Comparison of ENCODE assay signal across 25 cellular contexts in genomic region chr12:124502379-124502778, GRCh38.
DNase-seq lines count a peak whose midpoint lies in the region; ATAC-seq and TF ChIP-seq lines count a peak whose summit lies in the region.
"Had no signal": no experiment of that assay in that cellular context is flagged by ENCODE, and none has a peak within 500 bp of the region (broad histone marks: within the 10 kb centered on the region; RNA-seq: fewer than 3 reads in every experiment).

No MANE protein-coding gene starts in this region.

- DNase-seq in breast epithelium (ENCODE audit: low spot score in 2 of 2) (no peak), MCF 10A (ENCODE audit: unreplicated experiment) (no peak), WTC11 (ENCODE audit: low spot score) (no peak), substantia nigra (lab: John Stamatoyannopoulos, UW) (no peak), mesendoderm (no peak)
- DNase-seq in activated CD4-positive, alpha-beta memory T cell treated with anti-CD3 and anti-CD28 coated beads for 36 hours = no peak
- DNase-seq: activated CD4-positive, alpha-beta T cell treated with anti-CD3 and anti-CD28 coated beads for 48 hours; activated gamma-delta T cell treated with Interleukin-2 at 50 U/mL for 16 hours; CD4-positive, alpha-beta T cell; left colon; NCI-H1417 treated with DMSO at 0.1 percent for 48 hours; NCI-H2029 treated with DMSO at 0.1 percent for 48 hours; NCI-H2227 treated with DMSO at 0.1 percent for 48 hours; NCI-H526 treated with DMSO at 0.1 percent for 48 hours; PC-9; SIG-M5; stimulated activated naive CD8-positive, alpha-beta T cell treated with anti-CD3 and anti-CD28 coated beads, Interleukin-15, Interleukin-2, amounts not matched to agents 100 U/mL and 50 U/mL, for 24 hours; WERI-Rb-1 had no signal

- H3K27ac Mint-ChIP-seq in MCF 10A (ENCODE audit: low read depth, unreplicated experiment) (no peak overlapping the region), WTC11 (peak overlapping the region; percentile 52)
- H3K27ac Mint-ChIP-seq in activated CD4-positive, alpha-beta memory T cell treated with anti-CD3 and anti-CD28 coated beads for 36 hours = no peak overlapping the region
- H3K27ac Mint-ChIP-seq: CD4-positive, alpha-beta T cell; memory B cell had no signal

- CTCF ChIA-PET in MCF 10A (lab: Yijun Ruan, JAX) = interaction anchor here (0.6 to 2.7 kb wide), 3 partner anchors 101 to 269 kb away, joined by 3 to 7 read pairs (median 6); no protein-coding TSS in a partner anchor
- CTCF ChIA-PET in WTC11 (lab: Charles Lee) = interaction anchor here (0.6 to 4.0 kb wide), 3 partner anchors 10 to 269 kb away, joined by 3 to 12 read pairs (median 3); no protein-coding TSS in a partner anchor
- CTCF ChIA-PET in activated CD4-positive, alpha-beta memory T cell treated with anti-CD3 and anti-CD28 coated beads for 36 hours (lab: Charles Lee) = no interaction called here

- no peak overlapping the region for H2BK120ac ChIP-seq in mesendoderm (ENCODE audit: low read depth, low read length)

- no peak for TF ChIP-seq EP300 in gastroesophageal sphincter (IDR thresholded peaks at IDR 0.05)

- BruUV-seq in MCF 10A (replicated peaks; lab: Mats Ljungman, UMichigan) = no TSS peak

- ATAC-seq in WTC11 (no peak), gastroesophageal sphincter (no peak), HG03432 (IDR thresholded peaks at IDR 0.05; ENCODE audit: unreplicated experiment) (no peak)
- ATAC-seq: left colon; stimulated activated naive CD8-positive, alpha-beta T cell treated with anti-CD3 and anti-CD28 coated beads, Interleukin-15, Interleukin-2, amounts not matched to agents 100 U/mL and 50 U/mL, for 24 hours had no signal

- no peak overlapping the region for H4K8ac ChIP-seq in mesendoderm (ENCODE audit: low read depth, low read length)

- H3K27me3 ChIP-seq in breast epithelium (no peaks in the 10 kb centered on the region), gastroesophageal sphincter (no peaks in the 10 kb centered on the region), mesendoderm (ENCODE audit: insufficient read depth, low read length, poor library complexity) (no peaks in the 10 kb centered on the region)
- H3K27me3 ChIP-seq: right atrium auricular region had no signal

- H3K4me1 ChIP-seq in breast epithelium (peaks cover 25 to 58% of the 10 kb centered on the region in 2 donors), gastroesophageal sphincter (peaks cover 8 to 100% (median 87%) of the 10 kb centered on the region in 3 donors), mesendoderm (ENCODE audit: control insufficient read depth, low read depth, low read length) (peaks cover 17% of the 10 kb centered on the region)

- H3K4me1 Mint-ChIP-seq in MCF 10A (ENCODE audit: insufficient read depth, unreplicated experiment) (peaks cover 54% of the 10 kb centered on the region), WTC11 (peaks cover 86% of the 10 kb centered on the region)
- peaks cover 30% of the 10 kb centered on the region for H3K4me1 Mint-ChIP-seq in activated CD4-positive, alpha-beta memory T cell treated with anti-CD3 and anti-CD28 coated beads for 36 hours (ENCODE audit: low read depth)

- WGBS in gastroesophageal sphincter (ENCODE audit: low coverage in 1 of 2), 2 donors = 49 to 74% methylated on average over 5 to 9 of the region's 10 CpGs
- WGBS in mesendoderm (ENCODE audit: extremely low coverage, insufficient coverage, low lambda C conversion rate) = no CpG with 5 or more reads among the region's 10 CpGs

- no peak for TF ChIP-seq POLR2A in breast epithelium (IDR thresholded peaks at IDR 0.05)
- no peak for TF ChIP-seq POLR2A in gastroesophageal sphincter (IDR thresholded peaks at IDR 0.05)

- POLR2A ChIA-PET in MCF 10A (lab: Yijun Ruan, JAX) = interaction anchor here (1.3 to 2.4 kb wide), 2 partner anchors 16 to 64 kb away, joined by 3 to 7 read pairs; no protein-coding TSS in a partner anchor
- POLR2A ChIA-PET in WTC11 (lab: Charles Lee) = interaction anchor here (0.6 kb wide), 1 partner anchor 115 kb away, joined by 5 read pairs; no protein-coding TSS in a partner anchor
- POLR2A ChIA-PET in activated CD4-positive, alpha-beta memory T cell treated with anti-CD3 and anti-CD28 coated beads for 36 hours (lab: Charles Lee) = no interaction called here

- no peak overlapping the region for H3K4me2 ChIP-seq in mesendoderm (ENCODE audit: low read length)
- H3K4me2 ChIP-seq: PC-9, smooth muscle cell had no signal

- intact Hi-C loops in breast epithelium (cut with DNase I; ENCODE audit: low total_unique reads) = no loop called here
- intact Hi-C loops in MCF 10A (cut with micrococcal nuclease) = loop anchor here (10.0 kb wide), 1 partner anchor 468 kb away; no protein-coding TSS in a partner anchor
- intact Hi-C loops in activated CD4-positive, alpha-beta memory T cell treated with anti-CD3 and anti-CD28 coated beads for 36 hours (cut with micrococcal nuclease) = no loop called here

- no peak overlapping the region for H3K23ac ChIP-seq in mesendoderm (ENCODE audit: low read length)

- no peak overlapping the region for H2BK5ac ChIP-seq in mesendoderm (ENCODE audit: low read length)

- no peak overlapping the region for H3K9ac ChIP-seq in mesendoderm (ENCODE audit: low read length)

- peak overlapping the region; percentile 80 to 82 for H3K27ac ChIP-seq in breast epithelium
- peak overlapping the region in 3 of 4 donors; percentile 80 to 86 (median 82) for H3K27ac ChIP-seq in gastroesophageal sphincter
- peak overlapping the region; percentile 39 for H3K27ac ChIP-seq in substantia nigra (ENCODE audit: low read depth, low read length, poor library complexity, severe bottlenecking)
- H3K27ac ChIP-seq in mesendoderm (ENCODE audit: low read depth, low read length) = no peak overlapping the region
- H3K27ac ChIP-seq: epithelial cell of prostate, PC-9, thoracic aorta, WERI-Rb-1 had no signal

- no peak overlapping the region for H3K4me3 ChIP-seq in breast epithelium
- no peak overlapping the region for H3K4me3 ChIP-seq in gastroesophageal sphincter
- no peak overlapping the region for H3K4me3 ChIP-seq in mesendoderm (ENCODE audit: low read length)
- H3K4me3 ChIP-seq: PC-9, right atrium auricular region, smooth muscle cell, thoracic aorta had no signal

- H3K79me1 ChIP-seq in mesendoderm (ENCODE audit: low read length) = peaks cover 42% of the 10 kb centered on the region

- H3K9me3 ChIP-seq in breast epithelium (no peaks in the 10 kb centered on the region), gastroesophageal sphincter (no peaks in the 10 kb centered on the region)
- H3K9me3 ChIP-seq: right atrium auricular region, thoracic aorta had no signal

- H3K9me3 Mint-ChIP-seq in MCF 10A (ENCODE audit: unreplicated experiment) (no peaks in the 10 kb centered on the region), WTC11 (no peaks in the 10 kb centered on the region)
- no peaks in the 10 kb centered on the region for H3K9me3 Mint-ChIP-seq in activated CD4-positive, alpha-beta memory T cell treated with anti-CD3 and anti-CD28 coated beads for 36 hours
- H3K9me3 Mint-ChIP-seq: CD4-positive, alpha-beta T cell had no signal

- no peaks in the 10 kb centered on the region for H3K36me3 ChIP-seq in breast epithelium
- H3K36me3 ChIP-seq in gastroesophageal sphincter = no peaks in the 10 kb centered on the region
- H3K36me3 ChIP-seq in mesendoderm (ENCODE audit: control insufficient read depth, insufficient read depth, low read length) = no peaks in the 10 kb centered on the region
- H3K36me3 ChIP-seq: right atrium auricular region, thoracic aorta had no signal

- no peak overlapping the region for H3K18ac ChIP-seq in mesendoderm (ENCODE audit: low read length)

- H3K27me3 Mint-ChIP-seq in MCF 10A (ENCODE audit: insufficient read depth, unreplicated experiment) (no peaks in the 10 kb centered on the region), WTC11 (ENCODE audit: low read depth) (no peaks in the 10 kb centered on the region)
- no peaks in the 10 kb centered on the region for H3K27me3 Mint-ChIP-seq in activated CD4-positive, alpha-beta memory T cell treated with anti-CD3 and anti-CD28 coated beads for 36 hours
- H3K27me3 Mint-ChIP-seq: CD4-positive, alpha-beta T cell; memory B cell had no signal

- TF ChIP-seq CTCF in breast epithelium (IDR thresholded peaks at IDR 0.05) (no peak), MCF 10A (IDR thresholded peaks at IDR 0.05; ENCODE audit: unreplicated experiment) (no peak), WTC11 (IDR thresholded peaks at IDR 0.05) (no peak), gastroesophageal sphincter (IDR thresholded peaks at IDR 0.05) (no peak)

- H3K4ac ChIP-seq in mesendoderm (ENCODE audit: low read depth, low read length) = no peak overlapping the region

- H2AK5ac ChIP-seq in mesendoderm (ENCODE audit: low read length) = no peak overlapping the region

- H3K4me3 Mint-ChIP-seq in MCF 10A (ENCODE audit: unreplicated experiment) (no peak overlapping the region), WTC11 (no peak overlapping the region)
- H3K4me3 Mint-ChIP-seq in activated CD4-positive, alpha-beta memory T cell treated with anti-CD3 and anti-CD28 coated beads for 36 hours = no peak overlapping the region
- H3K4me3 Mint-ChIP-seq: CD4-positive, alpha-beta T cell; memory B cell had no signal

- H4K5ac ChIP-seq in mesendoderm (ENCODE audit: low read length) = no peak overlapping the region

- no peak overlapping the region for H3K56ac ChIP-seq in mesendoderm (ENCODE audit: low read length)

- H3K36me3 Mint-ChIP-seq in MCF 10A (ENCODE audit: insufficient read depth, unreplicated experiment) (peaks cover 29% of the 10 kb centered on the region), WTC11 (no peaks in the 10 kb centered on the region)
- no peaks in the 10 kb centered on the region for H3K36me3 Mint-ChIP-seq in activated CD4-positive, alpha-beta memory T cell treated with anti-CD3 and anti-CD28 coated beads for 36 hours

- H3K79me2 ChIP-seq in mesendoderm (ENCODE audit: control insufficient read depth, insufficient read depth, low read length) = peaks cover 79% of the 10 kb centered on the region

- H2BK15ac ChIP-seq in mesendoderm (replicated peaks; ENCODE audit: low read depth) = no peak overlapping the region

TF ChIP-seq in WTC11, 78 proteins besides CTCF, POLR2A, EP300 and RAD21:
- no peak for TF ChIP-seq ZNF121 (CRISPR knock-in tag; IDR thresholded peaks at IDR 0.05)
- no peak for TF ChIP-seq NFE2L1 (CRISPR knock-in tag; IDR thresholded peaks at IDR 0.05)
- no peak for TF ChIP-seq NR2C2 (CRISPR knock-in tag; IDR thresholded peaks at IDR 0.05)
- TF ChIP-seq ERG (CRISPR knock-in tag; IDR thresholded peaks at IDR 0.05) = no peak
